Comparison of ENCODE assay signal across 18 cellular contexts in the genomic region with DNA sequence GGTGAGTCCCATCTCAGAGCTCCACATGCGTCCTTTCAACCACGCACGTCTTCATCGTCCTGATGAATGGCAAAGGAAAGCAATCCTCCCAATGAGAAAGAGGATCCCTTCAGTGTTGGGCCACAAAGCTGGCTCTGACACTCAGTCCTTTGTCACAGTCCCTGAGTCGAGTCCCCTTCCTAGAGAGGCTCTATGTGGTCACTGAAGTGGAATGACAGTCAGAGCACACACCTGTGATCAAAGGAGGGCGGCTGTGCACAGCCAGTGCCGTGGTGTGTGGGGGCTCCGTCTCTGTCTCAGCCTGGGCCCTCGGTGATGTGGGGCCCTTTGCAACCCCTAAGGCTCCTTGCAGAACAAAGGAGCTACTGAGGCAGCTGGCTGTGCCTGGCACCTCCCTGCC.
DNase-seq lines count a peak whose midpoint lies in the region; ATAC-seq and TF ChIP-seq lines count a peak whose summit lies in the region.
"Had no signal": no experiment of that assay in that cellular context is flagged by ENCODE, and none has a peak within 500 bp of the region (broad histone marks: within the 10 kb centered on the region; RNA-seq: fewer than 3 reads in every experiment).

No MANE protein-coding gene starts in this region.

- H4K91ac ChIP-seq in neuronal stem cell (ENCODE audit: low read depth, low read length, poor library complexity), result no peak overlapping the region

- no peak for TF ChIP-seq EP300 in ovary (IDR thresholded peaks at IDR 0.05)

- H3K14ac ChIP-seq in neuronal stem cell (ENCODE audit: low read length), result no peak overlapping the region

- no peaks in the 10 kb centered on the region for H3K9me3 ChIP-seq in DND-41 (ENCODE audit: insufficient read depth, low read length, severe bottlenecking)
- H3K9me3 ChIP-seq in Karpas-422 (ENCODE audit: low read length), result no peaks in the 10 kb centered on the region
- peaks cover 2 to 3% of the 10 kb centered on the region in 2 donors for H3K9me3 ChIP-seq in neuronal stem cell (replicated peaks in 1 of 2; ENCODE audit: control insufficient read depth in 2 of 2, insufficient read depth in 1 of 2, low read depth in 1 of 2, low read length in 2 of 2)
- H3K9me3 ChIP-seq in ovary, result no peaks in the 10 kb centered on the region
- no peaks in the 10 kb centered on the region for H3K9me3 ChIP-seq in vagina
- H3K9me3 ChIP-seq: SK-N-SH had no signal

- H2AK5ac ChIP-seq in neuronal stem cell (ENCODE audit: low read depth, low read length), result no peak overlapping the region

- intact Hi-C loops in ovary (cut with DNase I), result no loop called here
- intact Hi-C loops in vagina (cut with DNase I), result no loop called here

- no peak overlapping the region for H2AFZ ChIP-seq in DND-41 (ENCODE audit: low read depth, low read length)
- no peak overlapping the region for H2AFZ ChIP-seq in Karpas-422 (ENCODE audit: low read length)
- peak overlapping the region; percentile 13 for H2AFZ ChIP-seq in neuronal stem cell (ENCODE audit: low read length)

- TF ChIP-seq CTCF in DND-41 (IDR thresholded peaks at IDR 0.05; ENCODE audit: borderline replicate concordance, extremely low read depth, low read length, poor library complexity, severe bottlenecking) (no peak), ovary (IDR thresholded peaks at IDR 0.05) (no peak), vagina (IDR thresholded peaks at IDR 0.05) (no peak)

- ATAC-seq in DND-41 (ENCODE audit: insufficient read depth, low read depth) (peak; percentile 68), esophagus mucosa (peak; percentile 26)
- ATAC-seq: PC-3, T-cell had no signal

- no peak overlapping the region for H2BK15ac ChIP-seq in neuronal stem cell (ENCODE audit: low read length)

- H3K4ac ChIP-seq in neuronal stem cell (ENCODE audit: low read length), result no peak overlapping the region

- H2BK12ac ChIP-seq in neuronal stem cell (ENCODE audit: low read length), result no peak overlapping the region

- H3K9ac ChIP-seq in DND-41 (ENCODE audit: low read depth, low read length) (no peak overlapping the region), Karpas-422 (ENCODE audit: low read length) (no peak overlapping the region), neuronal stem cell (ENCODE audit: low read depth, low read length, poor library complexity) (no peak overlapping the region)
- H3K9ac ChIP-seq: SK-N-SH had no signal

- no peaks in the 10 kb centered on the region for H3K79me2 ChIP-seq in DND-41 (ENCODE audit: insufficient read depth, low read length)
- no peaks in the 10 kb centered on the region for H3K79me2 ChIP-seq in Karpas-422 (ENCODE audit: low read length)

- H3K4me3 ChIP-seq in DND-41 (ENCODE audit: low read depth in 1 of 2, low read length in 2 of 2), result no peak overlapping the region
- no peak overlapping the region for H3K4me3 ChIP-seq in Karpas-422 (ENCODE audit: low read length)
- H3K4me3 ChIP-seq in neuronal stem cell (ENCODE audit: low read length in 2 of 2), result no peak overlapping the region
- no peak overlapping the region for H3K4me3 ChIP-seq in ovary
- no peak overlapping the region for H3K4me3 ChIP-seq in vagina

- H3K23ac ChIP-seq in neuronal stem cell (ENCODE audit: low read depth, low read length, poor library complexity), result no peak overlapping the region

- no peaks in the 10 kb centered on the region for H3K27me3 ChIP-seq in DND-41 (ENCODE audit: insufficient read depth, low read length, poor library complexity)
- H3K27me3 ChIP-seq in Karpas-422 (ENCODE audit: low read length), result no peaks in the 10 kb centered on the region
- peaks cover 0 to 29% (median 0%) of the 10 kb centered on the region in 3 experiments for H3K27me3 ChIP-seq in neuronal stem cell (ENCODE audit: control insufficient read depth in 3 of 3, insufficient read depth in 3 of 3, low read depth in 1 of 3, low read length in 3 of 3)
- H3K27me3 ChIP-seq in ovary, result no peaks in the 10 kb centered on the region
- H3K27me3 ChIP-seq in vagina, result no peaks in the 10 kb centered on the region

- H3K18ac ChIP-seq in neuronal stem cell (ENCODE audit: low read length), result no peak overlapping the region

- H4K20me1 ChIP-seq in DND-41 (ENCODE audit: insufficient read depth, low read length), result no peaks in the 10 kb centered on the region
- H4K20me1 ChIP-seq in Karpas-422 (ENCODE audit: insufficient read depth, low read depth, low read length), result no peaks in the 10 kb centered on the region

- WGBS in neuronal stem cell (ENCODE audit: extremely low coverage in 2 of 2, insufficient read length in 2 of 2, insufficient replicate concordance in 1 of 2), 2 donors, result no CpG with 5 or more reads among the region's 9 CpGs
- WGBS in ovary, 3 donors, result 90 to 93% (median 90%) methylated on average over 9 of the region's 9 CpGs

- TF ChIP-seq POLR2A in ovary (IDR thresholded peaks at IDR 0.05) (no peak), vagina (IDR thresholded peaks at IDR 0.05) (no peak)

- no peak overlapping the region for H4K8ac ChIP-seq in neuronal stem cell (ENCODE audit: low read depth, low read length)

- H3K36me3 ChIP-seq in DND-41 (ENCODE audit: insufficient read depth, low read length) (no peaks in the 10 kb centered on the region), Karpas-422 (ENCODE audit: insufficient read depth, low read length) (no peaks in the 10 kb centered on the region), neuronal stem cell (replicated peaks in 1 of 2; ENCODE audit: control insufficient read depth in 2 of 2, insufficient read depth in 2 of 2, low read length in 2 of 2) (no peaks in the 10 kb centered on the region), ovary (no peaks in the 10 kb centered on the region), vagina (no peaks in the 10 kb centered on the region)

- H3K4me2 ChIP-seq in DND-41 (ENCODE audit: insufficient read depth, low read length) (no peak overlapping the region), Karpas-422 (ENCODE audit: low read depth, low read length, poor library complexity, severe bottlenecking) (peak overlapping the region; percentile 50), neuronal stem cell (ENCODE audit: insufficient read depth, low read length, poor library complexity, severe bottlenecking) (no peak overlapping the region)
- H3K4me2 ChIP-seq: SK-N-SH had no signal

- H3K9me2 ChIP-seq in Karpas-422 (replicated peaks; ENCODE audit: insufficient read depth, low read length), result no peaks in the 10 kb centered on the region
- H3K9me2 ChIP-seq: SK-N-SH had no signal

- H3K79me1 ChIP-seq in neuronal stem cell (ENCODE audit: low read depth, low read length), result no peaks in the 10 kb centered on the region

- H3K4me1 ChIP-seq in DND-41 (ENCODE audit: insufficient read depth, low read length) (peaks cover 4% of the 10 kb centered on the region), Karpas-422 (ENCODE audit: low read length) (peaks cover 56% of the 10 kb centered on the region), neuronal stem cell (ENCODE audit: control insufficient read depth in 2 of 2, insufficient read depth in 1 of 2, low read depth in 1 of 2, low read length in 2 of 2) (peaks cover 2 to 15% of the 10 kb centered on the region in 2 donors), ovary (ENCODE audit: insufficient read depth) (peaks cover 4% of the 10 kb centered on the region), vagina (peaks cover 6% of the 10 kb centered on the region)

- H2BK120ac ChIP-seq in neuronal stem cell (ENCODE audit: low read depth, low read length), result no peak overlapping the region

- no peak overlapping the region for H3K27ac ChIP-seq in DND-41 (ENCODE audit: low read length)
- H3K27ac ChIP-seq in Karpas-422 (ENCODE audit: low read length), result no peak overlapping the region
- no peak overlapping the region for H3K27ac ChIP-seq in neuronal stem cell (replicated peaks; ENCODE audit: low read length)
- H3K27ac ChIP-seq in ovary, result no peak overlapping the region
- no peak overlapping the region for H3K27ac ChIP-seq in vagina

- peak; percentile 32 for DNase-seq in DND-41
- DNase-seq in Karpas-422, result peak; percentile 60
- DNase-seq in neuronal stem cell (ENCODE audit: low spot score), result peak; percentile 53
- no peak for DNase-seq in ovary
- no peak for DNase-seq in vagina (ENCODE audit: extremely low spot score in 2 of 2)
- no peak for DNase-seq in superior temporal gyrus (ENCODE audit: extremely low spot score)
- DNase-seq: DMS79, GOT3, NCI-H1417, NCI-H1930, NCI-H446 treated with DMSO at 0.1 percent for 48 hours, NCI-H748 treated with DMSO at 0.1 percent for 48 hours, RPMI8226, SHP77 treated with DMSO at 0.1 percent for 48 hours, SK-N-SH, T-cell had no signal

- no peak overlapping the region for H2BK5ac ChIP-seq in neuronal stem cell (ENCODE audit: low read length)

Comparison
In these comparisons a context has a peak if more than half of its experiments do, and no peak if none do; other contexts are left out.
1. DNase-seq: peak in DND-41 (single experiment), Karpas-422 (single experiment) and neuronal stem cell (single experiment); none in ovary (0 of 5), vagina (0 of 2) and superior temporal gyrus (single experiment).